ENCODE assay signal across 8 cellular contexts in the genomic region with DNA sequence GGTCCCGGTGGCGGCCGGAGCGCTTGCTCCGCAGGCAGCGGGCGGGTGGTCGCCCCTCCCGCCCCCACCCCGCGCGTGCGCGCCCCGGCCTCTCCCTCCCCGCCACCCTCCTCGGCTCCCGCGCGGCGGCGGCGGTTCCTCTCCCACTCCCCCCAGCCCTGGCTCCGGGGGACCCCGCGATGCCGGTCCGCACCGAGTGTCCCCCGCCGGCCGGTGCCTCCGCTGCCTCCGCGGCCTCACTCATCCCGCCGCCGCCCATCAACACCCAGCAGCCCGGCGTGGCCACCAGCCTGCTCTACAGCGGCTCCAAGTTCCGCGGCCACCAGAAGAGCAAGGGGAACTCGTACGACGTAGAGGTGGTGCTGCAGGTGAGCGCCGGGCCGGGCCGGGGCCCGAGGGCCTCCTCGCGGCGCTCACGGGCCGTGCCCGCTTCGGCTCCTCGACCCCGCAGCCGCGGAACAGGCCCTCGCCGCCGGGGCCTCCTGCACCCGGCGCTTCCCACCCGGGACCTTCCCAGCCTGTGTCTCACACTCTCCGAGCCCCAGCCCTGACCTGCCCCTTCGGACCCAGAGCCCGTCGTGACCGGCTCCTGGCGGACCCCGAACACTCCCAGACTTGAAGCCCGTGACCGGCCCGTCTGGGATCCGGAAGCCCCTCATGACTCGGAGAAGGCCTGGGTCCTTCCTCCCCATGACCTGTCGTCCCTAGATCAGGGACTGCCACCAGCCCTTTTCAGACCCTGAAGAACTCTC. TPM values are rescaled to one million over a fixed set of nuclear protein-coding genes. Genes with fewer than 3 reads are reported as not detected.
DNase-seq lines count a peak whose midpoint lies in the region; ATAC-seq and TF ChIP-seq lines count a peak whose summit lies in the region.

No MANE protein-coding gene starts in this region.

- H3K36me3 Mint-ChIP-seq in activated CD4-positive, alpha-beta T cell treated with anti-CD3 and anti-CD28 coated beads, Interleukin-2, amount 10 ng/mL, durations not matched to agents 7 days and 5 days (ENCODE audit: low read depth), result peaks cover 4% of the 10 kb centered on the region
- H3K36me3 Mint-ChIP-seq in osteocyte (ENCODE audit: unreplicated experiment), result no peaks in the 10 kb centered on the region

- ATAC-seq in GM19372 (IDR thresholded peaks at IDR 0.05; ENCODE audit: low read depth, unreplicated experiment) (peak; percentile 11), HG03432 (IDR thresholded peaks at IDR 0.05; ENCODE audit: unreplicated experiment) (peak; percentile 32), foreskin keratinocyte (peak; percentile 10), GM21515 (IDR thresholded peaks at IDR 0.05; ENCODE audit: unreplicated experiment) (no peak)

- peaks cover 47% of the 10 kb centered on the region for H3K4me1 Mint-ChIP-seq in activated CD4-positive, alpha-beta T cell treated with anti-CD3 and anti-CD28 coated beads, Interleukin-2, amount 10 ng/mL, durations not matched to agents 7 days and 5 days
- peaks cover 40% of the 10 kb centered on the region for H3K4me1 Mint-ChIP-seq in osteocyte (ENCODE audit: unreplicated experiment)

- no peaks in the 10 kb centered on the region for H3K27me3 ChIP-seq in foreskin keratinocyte

- H3K4me3 Mint-ChIP-seq in activated CD4-positive, alpha-beta T cell treated with anti-CD3 and anti-CD28 coated beads, Interleukin-2, amount 10 ng/mL, durations not matched to agents 7 days and 5 days, result peak overlapping the region; percentile 94
- peak overlapping the region; percentile 91 for H3K4me3 Mint-ChIP-seq in osteocyte (ENCODE audit: unreplicated experiment)

- DNase-seq in D341Med (ENCODE audit: low spot score) (peak; percentile 83), foreskin keratinocyte (peak in 1 of 2 donors; percentile 16), osteocyte (ENCODE audit: extremely low spot score, unreplicated experiment) (no peak), inferior parietal cortex (ENCODE audit: extremely low spot score) (no peak)
- no peak for DNase-seq in activated CD4-positive, alpha-beta T cell treated with anti-CD3 and anti-CD28 coated beads, Interleukin-2, amount 10 ng/mL, durations not matched to agents 7 days and 5 days

- peak; percentile 12 for TF ChIP-seq CTCF in foreskin keratinocyte (conservative IDR thresholded peaks at IDR 0.05)
- no peak for TF ChIP-seq CTCF in osteocyte (IDR thresholded peaks at IDR 0.05)

- H3K27me3 Mint-ChIP-seq in activated CD4-positive, alpha-beta T cell treated with anti-CD3 and anti-CD28 coated beads, Interleukin-2, amount 10 ng/mL, durations not matched to agents 7 days and 5 days, result no peaks in the 10 kb centered on the region
- no peaks in the 10 kb centered on the region for H3K27me3 Mint-ChIP-seq in osteocyte (ENCODE audit: unreplicated experiment)

- H3K27ac Mint-ChIP-seq in activated CD4-positive, alpha-beta T cell treated with anti-CD3 and anti-CD28 coated beads, Interleukin-2, amount 10 ng/mL, durations not matched to agents 7 days and 5 days, result peak overlapping the region; percentile 93
- peak overlapping the region; percentile 80 for H3K27ac Mint-ChIP-seq in osteocyte (ENCODE audit: unreplicated experiment)

- CTCF ChIA-PET in activated CD4-positive, alpha-beta T cell treated with anti-CD3 and anti-CD28 coated beads, Interleukin-2, amount 10 ng/mL, durations not matched to agents 7 days and 5 days (lab: Charles Lee), result no interaction called here

- H3K9me3 Mint-ChIP-seq in activated CD4-positive, alpha-beta T cell treated with anti-CD3 and anti-CD28 coated beads, Interleukin-2, amount 10 ng/mL, durations not matched to agents 7 days and 5 days, result no peaks in the 10 kb centered on the region
- H3K9me3 Mint-ChIP-seq in osteocyte (ENCODE audit: unreplicated experiment), result no peaks in the 10 kb centered on the region

- H3K27ac ChIP-seq in foreskin keratinocyte, result peak overlapping the region; percentile 35

- POLR2A ChIA-PET in activated CD4-positive, alpha-beta T cell treated with anti-CD3 and anti-CD28 coated beads, Interleukin-2, amount 10 ng/mL, durations not matched to agents 7 days and 5 days (lab: Charles Lee), result no interaction called here

- H3K4me1 ChIP-seq in foreskin keratinocyte, result peaks cover 15% of the 10 kb centered on the region

RNA-seq across cellular contexts. Expression of a gene that starts 0.5 kb away (rescaled TPM):
- total RNA-seq in activated CD4-positive, alpha-beta T cell treated with anti-CD3 and anti-CD28 coated beads, Interleukin-2, amount 10 ng/mL, durations not matched to agents 7 days and 5 days, result 1 to 10 TPM; 8.6 to 8.8 TPM
- total RNA-seq in foreskin keratinocyte, result 11.7 and 13.4 TPM in 2 replicates
- 7.0 and 8.1 TPM in 2 replicates for polyA plus RNA-seq in foreskin keratinocyte
- total RNA-seq in osteocyte, result 9.2 and 12.9 TPM in 2 replicates

RNA-seq across cellular contexts. Expression of a gene that starts 0.7 kb away (rescaled TPM):
- total RNA-seq in activated CD4-positive, alpha-beta T cell treated with anti-CD3 and anti-CD28 coated beads, Interleukin-2, amount 10 ng/mL, durations not matched to agents 7 days and 5 days, result 10 to 100 TPM; 27.0 to 32.4 TPM
- total RNA-seq in foreskin keratinocyte (26.5 and 30.4 TPM in 2 replicates), osteocyte (21.8 and 26.6 TPM in 2 replicates)
- 38.5 and 39.7 TPM in 2 replicates for polyA plus RNA-seq in foreskin keratinocyte

RNA-seq across cellular contexts. Expression of a gene that starts 48.0 kb away (rescaled TPM):
- total RNA-seq in activated CD4-positive, alpha-beta T cell treated with anti-CD3 and anti-CD28 coated beads, Interleukin-2, amount 10 ng/mL, durations not matched to agents 7 days and 5 days, result 10 to 100 TPM; 45.9 to 52.2 TPM
- total RNA-seq in foreskin keratinocyte (40.3 and 42.1 TPM in 2 replicates), osteocyte (40.8 and 41.2 TPM in 2 replicates)
- 41.6 and 43.0 TPM in 2 replicates for polyA plus RNA-seq in foreskin keratinocyte
